8 cellular contexts compared by ENCODE assay signal in genomic region chr1:156503672-156504055, GRCh38. TPM values are rescaled to one million over a fixed set of nuclear protein-coding genes. Genes with fewer than 3 reads are reported as not detected.
DNase-seq lines count a peak whose midpoint lies in the region; ATAC-seq and TF ChIP-seq lines count a peak whose summit lies in the region.

No MANE protein-coding gene starts in this region.

- no peak overlapping the region for H2BK20ac ChIP-seq in H9 (ENCODE audit: low read depth, low read length, poor library complexity, severe bottlenecking)

- H3K4me3 ChIP-seq in fibroblast of the aortic adventitia (ENCODE audit: low read depth, low read length) (no peak overlapping the region), skeletal muscle satellite cell (ENCODE audit: low read length) (peak overlapping the region; percentile 56)

- DNase-seq in H9: no peak
- DNase-seq in fibroblast of the aortic adventitia (ENCODE audit: low read depth): peak; percentile 34
- DNase-seq in GOT3 (lab: John Stamatoyannopoulos, UW): no peak
- DNase-seq in hepatic stellate cell (ENCODE audit: low spot score): no peak
- no peak for DNase-seq in NAMALWA (ENCODE audit: low spot score)

- no peak overlapping the region for H2BK12ac ChIP-seq in H9 (ENCODE audit: insufficient read length, low read depth, low read length)

- peak overlapping the region in 1 of 2 experiments; percentile 41; a peak in 2 of 5 replicates for H3K4me3 Mint-ChIP-seq in H9

- no peak overlapping the region for H3K14ac ChIP-seq in H9 (ENCODE audit: insufficient read depth, low read length)

- H2BK120ac ChIP-seq in H9 (ENCODE audit: low read depth, low read length, poor library complexity, severe bottlenecking): no peak overlapping the region

- H3K4me1 Mint-ChIP-seq in H9: peaks cover 50 to 60% of the 10 kb centered on the region in 2 experiments

- H3K9ac ChIP-seq in H9 (ENCODE audit: extremely low read depth, insufficient read length, low read length): no peak overlapping the region
- H3K9ac ChIP-seq in skeletal muscle satellite cell (ENCODE audit: low read depth, low read length): peak overlapping the region; percentile 97

- no peak overlapping the region for H3K23ac ChIP-seq in H9 (ENCODE audit: insufficient read length, low read depth, low read length)

- H3K36me3 ChIP-seq in skeletal muscle satellite cell (ENCODE audit: insufficient read depth, low read length): no peaks in the 10 kb centered on the region

- H4K8ac ChIP-seq in H9 (replicated peaks; ENCODE audit: insufficient read length, low read depth, low read length): no peak overlapping the region

- peak overlapping the region; percentile 87 to 96 (median 92); a peak in 5 of 7 replicates for H3K27ac Mint-ChIP-seq in H9

- H3T11ph ChIP-seq in H9 (ENCODE audit: low read length): no peak overlapping the region

- no peaks in the 10 kb centered on the region for H3K9me3 Mint-ChIP-seq in H9

- H3K4ac ChIP-seq in H9 (ENCODE audit: low read depth, low read length): no peak overlapping the region

- no peak overlapping the region for H3K18ac ChIP-seq in H9 (ENCODE audit: insufficient read length, low read depth, low read length)

- no peaks in the 10 kb centered on the region; the same call in 1 of the 2 replicates for H3K79me2 ChIP-seq in H9 (ENCODE audit: insufficient read depth, low read length)

- peaks cover 15% of the 10 kb centered on the region for H3K23me2 ChIP-seq in H9 (ENCODE audit: insufficient read length, low read depth, low read length, poor library complexity, severe bottlenecking)

- H3K27ac ChIP-seq in H9 (ENCODE audit: insufficient read length, low read depth, low read length): no peak overlapping the region
- H3K27ac ChIP-seq in VCaP: peak overlapping the region; percentile 82; the same call in 1 of the 2 replicates

- no peak overlapping the region for H2AFZ ChIP-seq in H9 (ENCODE audit: low read length)

- H3K27me3 ChIP-seq in H9 (ENCODE audit: insufficient read depth, low read length) (no peaks in the 10 kb centered on the region), skeletal muscle satellite cell (ENCODE audit: control insufficient read depth, insufficient read depth, low read length) (no peaks in the 10 kb centered on the region)

- H4K20me1 ChIP-seq in H9 (ENCODE audit: control insufficient read depth, insufficient read depth, insufficient read length): no peaks in the 10 kb centered on the region

- H2BK15ac ChIP-seq in H9 (ENCODE audit: low read depth, low read length): no peak overlapping the region

- H4K5ac ChIP-seq in H9 (ENCODE audit: insufficient read length, low read depth, low read length): no peak overlapping the region

- no peaks in the 10 kb centered on the region; the same call in 1 of the 2 replicates for H3K27me3 Mint-ChIP-seq in H9 (ENCODE audit: low read depth)

- H2AK5ac ChIP-seq in H9 (ENCODE audit: insufficient read length, low read length): no peak overlapping the region

- TF ChIP-seq CTCF in H9 (conservative IDR thresholded peaks at IDR 0.05) (no peak), VCaP (conservative IDR thresholded peaks at IDR 0.05) (no peak), fibroblast of the aortic adventitia (IDR thresholded peaks at IDR 0.05; ENCODE audit: insufficient read depth, low read length) (no peak)

- H3K56ac ChIP-seq in H9 (ENCODE audit: insufficient read length, low read depth, low read length): no peak overlapping the region

- H2BK5ac ChIP-seq in H9 (ENCODE audit: insufficient read length, low read length): no peak overlapping the region

- WGBS in H9 (ENCODE audit: extremely low coverage, insufficient read length, low lambda C conversion rate): no CpG with 5 or more reads among the region's 2 CpGs

- no peaks in the 10 kb centered on the region for H3K36me3 Mint-ChIP-seq in H9 (ENCODE audit: insufficient read depth in 1 of 3, low read depth in 3 of 3)

- ATAC-seq in HG02798 (IDR thresholded peaks at IDR 0.05; ENCODE audit: poor library complexity, unreplicated experiment): no peak

- H3K9me3 ChIP-seq in H9 (ENCODE audit: control insufficient read depth, low read depth, low read length) (no peaks in the 10 kb centered on the region), skeletal muscle satellite cell (replicated peaks; ENCODE audit: low read length) (no peaks in the 10 kb centered on the region)

- no peaks in the 10 kb centered on the region for H3K79me1 ChIP-seq in H9 (ENCODE audit: insufficient read depth, low read depth, low read length, poor library complexity, severe bottlenecking)

- H3K4me1 ChIP-seq in H9 (ENCODE audit: insufficient read depth, low read length): peaks cover 19% of the 10 kb centered on the region
- peaks cover 57% of the 10 kb centered on the region for H3K4me1 ChIP-seq in skeletal muscle satellite cell (ENCODE audit: control insufficient read depth, insufficient read depth, low read length)

- no peak overlapping the region for H4K91ac ChIP-seq in H9 (ENCODE audit: insufficient read length, low read depth, low read length)

- H3K4me2 ChIP-seq in H9 (ENCODE audit: insufficient read depth, insufficient read length, low read length) (no peak overlapping the region), skeletal muscle satellite cell (ENCODE audit: low read length) (peak overlapping the region; percentile 85)

RNA-seq across cellular contexts. Expression of gene MEF2D, which starts 3.1 kb away (rescaled TPM):
- total RNA-seq in H9 (2021) (18.7 and 20.8 TPM in 2 replicates), fibroblast of the aortic adventitia (ENCODE audit: low replicate concordance) (6.0 and 11.6 TPM in 2 replicates)
- 7.9 and 12.0 TPM in 2 replicates for total RNA-seq in skeletal muscle satellite cell (2012; rRNA removed)
